ENCODE assay signal across 1 cellular context in the genomic region with DNA sequence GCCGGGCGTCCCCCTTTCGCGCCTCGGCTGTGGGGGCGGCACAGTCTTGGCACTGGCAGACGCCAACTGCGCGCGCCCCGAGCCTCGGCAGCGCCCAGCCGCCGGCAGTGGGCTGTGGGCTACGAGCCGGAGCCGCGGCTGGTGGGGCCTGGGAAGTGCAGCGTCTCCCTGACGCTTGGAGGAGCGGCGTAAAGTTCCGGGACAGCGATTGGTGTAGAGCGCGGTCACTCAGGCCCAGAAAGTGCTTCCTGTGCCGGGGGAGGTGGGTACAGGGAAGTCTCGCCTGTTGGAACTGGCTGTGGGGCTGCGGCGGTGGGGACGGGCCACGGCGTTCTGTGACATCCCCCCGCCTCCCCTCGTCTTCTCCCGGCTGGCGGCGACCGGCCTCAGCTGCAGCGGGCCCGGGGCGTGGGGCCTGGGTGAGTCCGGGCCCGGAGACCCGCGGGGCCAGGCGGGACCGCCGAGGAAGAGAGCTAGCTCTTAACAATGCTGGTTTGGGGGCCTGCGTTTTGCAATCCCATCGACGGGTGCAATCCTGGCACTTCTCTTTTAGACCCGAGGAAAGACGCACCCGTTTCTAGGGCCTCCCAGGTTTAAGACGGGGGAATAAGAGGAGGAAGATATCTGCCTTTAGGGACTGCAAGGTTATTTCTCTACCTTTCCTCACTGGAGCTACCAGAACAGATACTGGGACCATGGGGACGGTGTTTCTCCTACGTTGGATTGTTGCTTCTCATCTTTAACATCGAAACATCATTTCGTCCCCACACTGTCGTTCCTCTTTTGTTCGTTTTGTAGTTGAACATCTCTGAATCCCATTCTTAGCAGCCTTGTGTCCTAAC.
TF ChIP-seq lines count a peak whose summit lies in the region.

A gene (minus strand): TSS at position 157 of the 842 bp plus-strand sequence. CDS start 233 bp downstream, outside the sequence.
A gene (plus strand): TSS at position 265 of the 842 bp plus-strand sequence. CDS start 4,575 bp downstream, outside the sequence.

TF ChIP-seq in HepG2, 621 proteins besides CTCF, POLR2A, EP300 and RAD21 (continued from another document and continues in another):
- TF ChIP-seq, protein P1, sequence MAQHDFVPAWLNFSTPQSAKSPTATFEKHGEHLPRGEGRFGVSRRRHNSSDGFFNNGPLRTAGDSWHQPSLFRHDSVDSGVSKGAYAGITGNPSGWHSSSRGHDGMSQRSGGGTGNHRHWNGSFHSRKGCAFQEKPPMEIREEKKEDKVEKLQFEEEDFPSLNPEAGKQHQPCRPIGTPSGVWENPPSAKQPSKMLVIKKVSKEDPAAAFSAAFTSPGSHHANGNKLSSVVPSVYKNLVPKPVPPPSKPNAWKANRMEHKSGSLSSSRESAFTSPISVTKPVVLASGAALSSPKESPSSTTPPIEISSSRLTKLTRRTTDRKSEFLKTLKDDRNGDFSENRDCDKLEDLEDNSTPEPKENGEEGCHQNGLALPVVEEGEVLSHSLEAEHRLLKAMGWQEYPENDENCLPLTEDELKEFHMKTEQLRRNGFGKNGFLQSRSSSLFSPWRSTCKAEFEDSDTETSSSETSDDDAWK (CRISPR knock-in tag; IDR thresholded peaks at IDR 0.05): no peak
- TF ChIP-seq RXRB (CRISPR knock-in tag; IDR thresholded peaks at IDR 0.05; ENCODE audit: borderline replicate concordance) (no peak), ETV5 (CRISPR knock-in tag; IDR thresholded peaks at IDR 0.05; ENCODE audit: borderline replicate concordance) (no peak), SCMH1 (CRISPR knock-in tag; IDR thresholded peaks at IDR 0.05; ENCODE audit: borderline replicate concordance) (no peak), ZNF790 (CRISPR knock-in tag; IDR thresholded peaks at IDR 0.05; ENCODE audit: borderline replicate concordance) (no peak; the same call in 1 of the 2 replicates), ISL2 (CRISPR knock-in tag; IDR thresholded peaks at IDR 0.05) (peak; percentile 67; the same call in 1 of the 2 replicates), ZNF17 (CRISPR knock-in tag; IDR thresholded peaks at IDR 0.05) (no peak), ZNF775 (CRISPR knock-in tag; IDR thresholded peaks at IDR 0.05; ENCODE audit: borderline replicate concordance) (no peak), KLF13 (CRISPR knock-in tag; IDR thresholded peaks at IDR 0.05) (no peak), ZNF883 (CRISPR knock-in tag; IDR thresholded peaks at IDR 0.05; ENCODE audit: not compliant biosample characterization) (no peak), IKZF1 (IDR thresholded peaks at IDR 0.05) (no peak), ZNF558 (CRISPR knock-in tag; IDR thresholded peaks at IDR 0.05; ENCODE audit: borderline replicate concordance) (peak; percentile 78; the same call in 1 of the 2 replicates), ZNF615 (CRISPR knock-in tag; IDR thresholded peaks at IDR 0.05; ENCODE audit: borderline replicate concordance) (0 out of 2 replicates have a peak, but pooled peaks have one; percentile 4), RELA (CRISPR knock-in tag; IDR thresholded peaks at IDR 0.05) (no peak), THAP11 (CRISPR knock-in tag; IDR thresholded peaks at IDR 0.05) (peak; percentile 85), SRSF1 (optimal IDR thresholded peaks at IDR 0.05; ENCODE audit: low read depth, low read length) (no peak), NFKB2 (CRISPR knock-in tag; IDR thresholded peaks at IDR 0.05; ENCODE audit: borderline replicate concordance) (peak; percentile 70; the same call in 1 of the 2 replicates), JUND (CRISPR knock-in tag; IDR thresholded peaks at IDR 0.05) (no peak), HNRNPL (IDR thresholded peaks at IDR 0.05; ENCODE audit: low read depth, low read length) (no peak), ZNF260 (CRISPR knock-in tag; IDR thresholded peaks at IDR 0.05; ENCODE audit: borderline replicate concordance, low read depth) (no peak), PTBP1 (IDR thresholded peaks at IDR 0.05; ENCODE audit: low read depth, low read length, poor library complexity, severe bottlenecking) (no peak), MIXL1 (CRISPR knock-in tag; IDR thresholded peaks at IDR 0.05) (no peak), ZNF703 (CRISPR knock-in tag; IDR thresholded peaks at IDR 0.05; ENCODE audit: borderline replicate concordance) (no peak), SMARCE1 (IDR thresholded peaks at IDR 0.05; ENCODE audit: borderline replicate concordance) (no peak), ASH2L (IDR thresholded peaks at IDR 0.05; ENCODE audit: insufficient read length, low read depth, low read length) (peak; percentile 42), ARHGAP35 (CRISPR knock-in tag; IDR thresholded peaks at IDR 0.05; ENCODE audit: borderline replicate concordance) (no peak; the same call in 1 of the 2 replicates), ZNF225 (CRISPR knock-in tag; IDR thresholded peaks at IDR 0.05) (no peak), TEAD2 (CRISPR knock-in tag; IDR thresholded peaks at IDR 0.05) (no peak), XRCC5 (optimal IDR thresholded peaks at IDR 0.05; ENCODE audit: low read length) (peak; percentile 26), NFE2 (CRISPR knock-in tag; IDR thresholded peaks at IDR 0.05) (no peak), ZNF670 (CRISPR knock-in tag; IDR thresholded peaks at IDR 0.05; ENCODE audit: borderline replicate concordance) (no peak), ZNF7 (CRISPR knock-in tag; IDR thresholded peaks at IDR 0.05) (no peak), CBX1 (IDR thresholded peaks at IDR 0.05; ENCODE audit: low read depth) (no peak), ZNF737 (CRISPR knock-in tag; IDR thresholded peaks at IDR 0.05; ENCODE audit: borderline replicate concordance) (no peak), ZFP82 (CRISPR knock-in tag; IDR thresholded peaks at IDR 0.05; ENCODE audit: borderline replicate concordance) (no peak), ZNF83 (CRISPR knock-in tag; IDR thresholded peaks at IDR 0.05; ENCODE audit: borderline replicate concordance) (no peak), ZNF644 (CRISPR knock-in tag; IDR thresholded peaks at IDR 0.05; ENCODE audit: low read depth) (no peak), HDAC6 (IDR thresholded peaks at IDR 0.05; ENCODE audit: low read depth, low read length) (no peak), SMAD3 (CRISPR knock-in tag; IDR thresholded peaks at IDR 0.05) (no peak), FOSL2 (CRISPR knock-in tag; IDR thresholded peaks at IDR 0.05) (no peak; the same call in 1 of the 2 replicates), KLF9 (CRISPR knock-in tag; IDR thresholded peaks at IDR 0.05; ENCODE audit: low read depth) (no peak)
- TF ChIP-seq, protein P2, sequence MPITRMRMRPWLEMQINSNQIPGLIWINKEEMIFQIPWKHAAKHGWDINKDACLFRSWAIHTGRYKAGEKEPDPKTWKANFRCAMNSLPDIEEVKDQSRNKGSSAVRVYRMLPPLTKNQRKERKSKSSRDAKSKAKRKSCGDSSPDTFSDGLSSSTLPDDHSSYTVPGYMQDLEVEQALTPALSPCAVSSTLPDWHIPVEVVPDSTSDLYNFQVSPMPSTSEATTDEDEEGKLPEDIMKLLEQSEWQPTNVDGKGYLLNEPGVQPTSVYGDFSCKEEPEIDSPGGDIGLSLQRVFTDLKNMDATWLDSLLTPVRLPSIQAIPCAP (CRISPR knock-in tag; IDR thresholded peaks at IDR 0.05; ENCODE audit: low read depth): 0 out of 2 replicates have a peak, but pooled peaks have one; percentile 54
- TF ChIP-seq, protein P3, sequence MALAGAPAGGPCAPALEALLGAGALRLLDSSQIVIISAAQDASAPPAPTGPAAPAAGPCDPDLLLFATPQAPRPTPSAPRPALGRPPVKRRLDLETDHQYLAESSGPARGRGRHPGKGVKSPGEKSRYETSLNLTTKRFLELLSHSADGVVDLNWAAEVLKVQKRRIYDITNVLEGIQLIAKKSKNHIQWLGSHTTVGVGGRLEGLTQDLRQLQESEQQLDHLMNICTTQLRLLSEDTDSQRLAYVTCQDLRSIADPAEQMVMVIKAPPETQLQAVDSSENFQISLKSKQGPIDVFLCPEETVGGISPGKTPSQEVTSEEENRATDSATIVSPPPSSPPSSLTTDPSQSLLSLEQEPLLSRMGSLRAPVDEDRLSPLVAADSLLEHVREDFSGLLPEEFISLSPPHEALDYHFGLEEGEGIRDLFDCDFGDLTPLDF (CRISPR knock-in tag; IDR thresholded peaks at IDR 0.05): no peak
- TF ChIP-seq, protein P4, sequence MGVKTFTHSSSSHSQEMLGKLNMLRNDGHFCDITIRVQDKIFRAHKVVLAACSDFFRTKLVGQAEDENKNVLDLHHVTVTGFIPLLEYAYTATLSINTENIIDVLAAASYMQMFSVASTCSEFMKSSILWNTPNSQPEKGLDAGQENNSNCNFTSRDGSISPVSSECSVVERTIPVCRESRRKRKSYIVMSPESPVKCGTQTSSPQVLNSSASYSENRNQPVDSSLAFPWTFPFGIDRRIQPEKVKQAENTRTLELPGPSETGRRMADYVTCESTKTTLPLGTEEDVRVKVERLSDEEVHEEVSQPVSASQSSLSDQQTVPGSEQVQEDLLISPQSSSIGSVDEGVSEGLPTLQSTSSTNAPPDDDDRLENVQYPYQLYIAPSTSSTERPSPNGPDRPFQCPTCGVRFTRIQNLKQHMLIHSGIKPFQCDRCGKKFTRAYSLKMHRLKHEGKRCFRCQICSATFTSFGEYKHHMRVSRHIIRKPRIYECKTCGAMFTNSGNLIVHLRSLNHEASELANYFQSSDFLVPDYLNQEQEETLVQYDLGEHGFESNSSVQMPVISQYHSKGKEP (CRISPR knock-in tag; IDR thresholded peaks at IDR 0.05): no peak
- TF ChIP-seq, protein P5, sequence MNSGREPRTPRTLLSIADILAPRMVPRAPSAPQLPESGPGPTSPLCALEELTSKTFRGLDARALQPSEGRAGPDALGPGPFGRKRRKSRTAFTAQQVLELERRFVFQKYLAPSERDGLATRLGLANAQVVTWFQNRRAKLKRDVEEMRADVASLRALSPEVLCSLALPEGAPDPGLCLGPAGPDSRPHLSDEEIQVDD (CRISPR knock-in tag; IDR thresholded peaks at IDR 0.05; ENCODE audit: borderline replicate concordance): 0 out of 2 replicates have a peak, but pooled peaks have one; percentile 50
- TF ChIP-seq, protein P6, sequence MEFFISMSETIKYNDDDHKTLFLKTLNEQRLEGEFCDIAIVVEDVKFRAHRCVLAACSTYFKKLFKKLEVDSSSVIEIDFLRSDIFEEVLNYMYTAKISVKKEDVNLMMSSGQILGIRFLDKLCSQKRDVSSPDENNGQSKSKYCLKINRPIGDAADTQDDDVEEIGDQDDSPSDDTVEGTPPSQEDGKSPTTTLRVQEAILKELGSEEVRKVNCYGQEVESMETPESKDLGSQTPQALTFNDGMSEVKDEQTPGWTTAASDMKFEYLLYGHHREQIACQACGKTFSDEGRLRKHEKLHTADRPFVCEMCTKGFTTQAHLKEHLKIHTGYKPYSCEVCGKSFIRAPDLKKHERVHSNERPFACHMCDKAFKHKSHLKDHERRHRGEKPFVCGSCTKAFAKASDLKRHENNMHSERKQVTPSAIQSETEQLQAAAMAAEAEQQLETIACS (CRISPR knock-in tag; IDR thresholded peaks at IDR 0.05): peak; percentile 61
- TF ChIP-seq, protein P7, sequence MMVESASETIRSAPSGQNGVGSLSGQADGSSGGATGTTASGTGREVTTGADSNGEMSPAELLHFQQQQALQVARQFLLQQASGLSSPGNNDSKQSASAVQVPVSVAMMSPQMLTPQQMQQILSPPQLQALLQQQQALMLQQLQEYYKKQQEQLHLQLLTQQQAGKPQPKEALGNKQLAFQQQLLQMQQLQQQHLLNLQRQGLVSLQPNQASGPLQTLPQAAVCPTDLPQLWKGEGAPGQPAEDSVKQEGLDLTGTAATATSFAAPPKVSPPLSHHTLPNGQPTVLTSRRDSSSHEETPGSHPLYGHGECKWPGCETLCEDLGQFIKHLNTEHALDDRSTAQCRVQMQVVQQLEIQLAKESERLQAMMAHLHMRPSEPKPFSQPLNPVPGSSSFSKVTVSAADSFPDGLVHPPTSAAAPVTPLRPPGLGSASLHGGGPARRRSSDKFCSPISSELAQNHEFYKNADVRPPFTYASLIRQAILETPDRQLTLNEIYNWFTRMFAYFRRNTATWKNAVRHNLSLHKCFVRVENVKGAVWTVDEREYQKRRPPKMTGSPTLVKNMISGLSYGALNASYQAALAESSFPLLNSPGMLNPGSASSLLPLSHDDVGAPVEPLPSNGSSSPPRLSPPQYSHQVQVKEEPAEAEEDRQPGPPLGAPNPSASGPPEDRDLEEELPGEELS (CRISPR knock-in tag; IDR thresholded peaks at IDR 0.05): no peak; the same call in 1 of the 2 replicates
- TF ChIP-seq, protein P8, sequence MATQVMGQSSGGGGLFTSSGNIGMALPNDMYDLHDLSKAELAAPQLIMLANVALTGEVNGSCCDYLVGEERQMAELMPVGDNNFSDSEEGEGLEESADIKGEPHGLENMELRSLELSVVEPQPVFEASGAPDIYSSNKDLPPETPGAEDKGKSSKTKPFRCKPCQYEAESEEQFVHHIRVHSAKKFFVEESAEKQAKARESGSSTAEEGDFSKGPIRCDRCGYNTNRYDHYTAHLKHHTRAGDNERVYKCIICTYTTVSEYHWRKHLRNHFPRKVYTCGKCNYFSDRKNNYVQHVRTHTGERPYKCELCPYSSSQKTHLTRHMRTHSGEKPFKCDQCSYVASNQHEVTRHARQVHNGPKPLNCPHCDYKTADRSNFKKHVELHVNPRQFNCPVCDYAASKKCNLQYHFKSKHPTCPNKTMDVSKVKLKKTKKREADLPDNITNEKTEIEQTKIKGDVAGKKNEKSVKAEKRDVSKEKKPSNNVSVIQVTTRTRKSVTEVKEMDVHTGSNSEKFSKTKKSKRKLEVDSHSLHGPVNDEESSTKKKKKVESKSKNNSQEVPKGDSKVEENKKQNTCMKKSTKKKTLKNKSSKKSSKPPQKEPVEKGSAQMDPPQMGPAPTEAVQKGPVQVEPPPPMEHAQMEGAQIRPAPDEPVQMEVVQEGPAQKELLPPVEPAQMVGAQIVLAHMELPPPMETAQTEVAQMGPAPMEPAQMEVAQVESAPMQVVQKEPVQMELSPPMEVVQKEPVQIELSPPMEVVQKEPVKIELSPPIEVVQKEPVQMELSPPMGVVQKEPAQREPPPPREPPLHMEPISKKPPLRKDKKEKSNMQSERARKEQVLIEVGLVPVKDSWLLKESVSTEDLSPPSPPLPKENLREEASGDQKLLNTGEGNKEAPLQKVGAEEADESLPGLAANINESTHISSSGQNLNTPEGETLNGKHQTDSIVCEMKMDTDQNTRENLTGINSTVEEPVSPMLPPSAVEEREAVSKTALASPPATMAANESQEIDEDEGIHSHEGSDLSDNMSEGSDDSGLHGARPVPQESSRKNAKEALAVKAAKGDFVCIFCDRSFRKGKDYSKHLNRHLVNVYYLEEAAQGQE (IDR thresholded peaks at IDR 0.05; ENCODE audit: borderline replicate concordance in 1 of 2, low read depth in 1 of 2, low read length in 2 of 2): no peak
- TF ChIP-seq, protein P9, sequence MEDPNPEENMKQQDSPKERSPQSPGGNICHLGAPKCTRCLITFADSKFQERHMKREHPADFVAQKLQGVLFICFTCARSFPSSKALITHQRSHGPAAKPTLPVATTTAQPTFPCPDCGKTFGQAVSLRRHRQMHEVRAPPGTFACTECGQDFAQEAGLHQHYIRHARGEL (CRISPR knock-in tag; IDR thresholded peaks at IDR 0.05): no peak
- TF ChIP-seq, protein P10, sequence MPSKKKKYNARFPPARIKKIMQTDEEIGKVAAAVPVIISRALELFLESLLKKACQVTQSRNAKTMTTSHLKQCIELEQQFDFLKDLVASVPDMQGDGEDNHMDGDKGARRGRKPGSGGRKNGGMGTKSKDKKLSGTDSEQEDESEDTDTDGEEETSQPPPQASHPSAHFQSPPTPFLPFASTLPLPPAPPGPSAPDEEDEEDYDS (CRISPR knock-in tag; IDR thresholded peaks at IDR 0.05): peak; percentile 54; the same call in 1 of the 2 replicates
- TF ChIP-seq, protein P11, sequence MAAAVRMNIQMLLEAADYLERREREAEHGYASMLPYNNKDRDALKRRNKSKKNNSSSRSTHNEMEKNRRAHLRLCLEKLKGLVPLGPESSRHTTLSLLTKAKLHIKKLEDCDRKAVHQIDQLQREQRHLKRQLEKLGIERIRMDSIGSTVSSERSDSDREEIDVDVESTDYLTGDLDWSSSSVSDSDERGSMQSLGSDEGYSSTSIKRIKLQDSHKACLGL (CRISPR knock-in tag; IDR thresholded peaks at IDR 0.05): peak; percentile 13; the same call in 1 of the 2 replicates
